10 cellular contexts compared by ENCODE assay signal in genomic region chr11:35143509-35144102, GRCh38. TPM values are rescaled to one million over a fixed set of nuclear protein-coding genes. Genes with fewer than 3 reads are reported as not detected.
DNase-seq lines count a peak whose midpoint lies in the region; ATAC-seq and TF ChIP-seq lines count a peak whose summit lies in the region.
"Had no signal": no experiment of that assay in that cellular context is flagged by ENCODE, and none has a peak within 500 bp of the region (broad histone marks: within the 10 kb centered on the region; RNA-seq: fewer than 3 reads in every experiment).

No MANE protein-coding gene starts in this region.

- H3K4me1 ChIP-seq in SK-N-SH (ENCODE audit: control insufficient read depth in 1 of 2, insufficient read depth in 2 of 2, low read depth in 1 of 2, low read length in 1 of 2) = peaks cover 19 to 41% of the 10 kb centered on the region in 2 experiments; a peak in 3 of 4 replicates
- peaks cover 74% of the 10 kb centered on the region for H3K4me1 ChIP-seq in SJSA1 (replicated peaks)
- peaks cover 25 to 90% (median 74%) of the 10 kb centered on the region in 4 donors for H3K4me1 ChIP-seq in esophagus muscularis mucosa
- peaks cover 57% of the 10 kb centered on the region for H3K4me1 ChIP-seq in stomach smooth muscle (ENCODE audit: control insufficient read depth, insufficient read depth, low read length)
- H3K4me1 ChIP-seq in thyroid gland = peaks cover 28 to 45% of the 10 kb centered on the region in 2 donors

- peak overlapping the region; percentile 99 for H3K9ac ChIP-seq in SK-N-SH
- no peak overlapping the region for H3K9ac ChIP-seq in stomach smooth muscle (ENCODE audit: low read length in 2 of 2)

- H4K20me1 ChIP-seq in SK-N-SH (ENCODE audit: insufficient read depth) = peaks cover 73% of the 10 kb centered on the region

- H3K9me3 ChIP-seq in SK-N-SH = no peaks in the 10 kb centered on the region
- no peaks in the 10 kb centered on the region for H3K9me3 ChIP-seq in SJSA1 (replicated peaks)
- H3K9me3 ChIP-seq in esophagus muscularis mucosa = no peaks in the 10 kb centered on the region
- H3K9me3 ChIP-seq in stomach smooth muscle (ENCODE audit: control insufficient read depth in 2 of 2, low read length in 2 of 2) = no peaks in the 10 kb centered on the region
- no peaks in the 10 kb centered on the region for H3K9me3 ChIP-seq in thyroid gland
- H3K9me3 ChIP-seq: adrenal gland, SJCRH30 had no signal

- H3K27ac ChIP-seq in SK-N-SH (ENCODE audit: low read depth in 2 of 2, low read length in 1 of 2) = peak overlapping the region in 1 of 2 experiments; percentile 80; a peak in 3 of 4 replicates
- peak overlapping the region; percentile 77 for H3K27ac ChIP-seq in SJSA1
- peak overlapping the region; percentile 41 to 94 (median 76) for H3K27ac ChIP-seq in esophagus muscularis mucosa (replicated peaks in 1 of 4)
- peak overlapping the region; percentile 53 for H3K27ac ChIP-seq in stomach smooth muscle (ENCODE audit: low read length)
- H3K27ac ChIP-seq in thyroid gland = peak overlapping the region in 1 of 3 donors; percentile 35
- H3K27ac ChIP-seq: SJCRH30 had no signal

- DNase-seq in SK-N-SH (no peak), SJSA1 (ENCODE audit: low read depth in 1 of 2, low spot score in 2 of 2) (no peak), esophagus muscularis mucosa (ENCODE audit: extremely low spot score) (no peak), thyroid gland (no peak), DMS53 (lab: John Stamatoyannopoulos, UW) (no peak)
- DNase-seq: adrenal gland had no signal

- CTCF ChIA-PET in SK-N-SH (lab: Yijun Ruan, JAX) = no interaction called here

- H3K79me2 ChIP-seq in SK-N-SH (ENCODE audit: insufficient read depth) = peaks cover 100% of the 10 kb centered on the region

- peak overlapping the region; percentile 88 for H3K4me2 ChIP-seq in SK-N-SH

- TF ChIP-seq CTCF in SK-N-SH (IDR thresholded peaks at IDR 0.05) (no peak), esophagus muscularis mucosa (IDR thresholded peaks at IDR 0.05) (no peak), thyroid gland (IDR thresholded peaks at IDR 0.05) (no peak)

- H3K36me3 ChIP-seq in SK-N-SH (replicated peaks in 1 of 2; ENCODE audit: control insufficient read depth in 1 of 2, insufficient read depth in 2 of 2, low read length in 1 of 2) = peaks cover 0 to 30% of the 10 kb centered on the region in 2 experiments
- H3K36me3 ChIP-seq in SJSA1 = peaks cover 71% of the 10 kb centered on the region
- H3K36me3 ChIP-seq in esophagus muscularis mucosa = no peaks in the 10 kb centered on the region
- H3K36me3 ChIP-seq in stomach smooth muscle (ENCODE audit: control insufficient read depth in 2 of 2, insufficient read depth in 2 of 2, low read length in 2 of 2) = peaks cover 2 to 7% of the 10 kb centered on the region in 2 donors
- H3K36me3 ChIP-seq in thyroid gland = no peaks in the 10 kb centered on the region
- H3K36me3 ChIP-seq: adrenal gland, SJCRH30 had no signal

- TF ChIP-seq POLR2A in esophagus muscularis mucosa (IDR thresholded peaks at IDR 0.05; ENCODE audit: low read depth) (no peak), thyroid gland (IDR thresholded peaks at IDR 0.05) (no peak)

- no peak for TF ChIP-seq RAD21 in SK-N-SH (IDR thresholded peaks at IDR 0.05; ENCODE audit: low read length)

- 78% methylated on average over 4 of the region's 5 CpGs for WGBS in SK-N-SH (ENCODE audit: low lambda C conversion rate)
- 50% methylated on average over 4 of the region's 5 CpGs for WGBS in esophagus muscularis mucosa
- 68 to 83% methylated on average over 5 of the region's 5 CpGs for WGBS in thyroid gland, 2 donors

- peaks cover 45% of the 10 kb centered on the region for H3F3A ChIP-seq in SK-N-SH (replicated peaks; ENCODE audit: insufficient read depth)

- no peak overlapping the region for H2AFZ ChIP-seq in SK-N-SH (ENCODE audit: low read depth)

- H3K4me3 ChIP-seq in SK-N-SH (ENCODE audit: low read depth in 2 of 2, low read length in 1 of 2) = peak overlapping the region in 1 of 2 experiments; percentile 95; a peak in 1 of 4 replicates
- no peak overlapping the region for H3K4me3 ChIP-seq in SJSA1
- peak overlapping the region in 3 of 4 donors; percentile 11 to 88 (median 12) for H3K4me3 ChIP-seq in esophagus muscularis mucosa
- peak overlapping the region; percentile 17 to 61 for H3K4me3 ChIP-seq in stomach smooth muscle (ENCODE audit: low read length in 2 of 2)
- H3K4me3 ChIP-seq in thyroid gland (replicated peaks in 1 of 3) = no peak overlapping the region
- H3K4me3 ChIP-seq: adrenal gland, SJCRH30 had no signal

- no peak for TF ChIP-seq EP300 in SK-N-SH (IDR thresholded peaks at IDR 0.05; ENCODE audit: borderline replicate concordance in 1 of 2, low read depth in 1 of 2, low read length in 1 of 2)
- TF ChIP-seq EP300 in esophagus muscularis mucosa (IDR thresholded peaks at IDR 0.05) = no peak

- H3K27me3 ChIP-seq in SK-N-SH (ENCODE audit: insufficient read depth) (no peaks in the 10 kb centered on the region), SJSA1 (replicated peaks) (no peaks in the 10 kb centered on the region), esophagus muscularis mucosa (no peaks in the 10 kb centered on the region), stomach smooth muscle (ENCODE audit: control insufficient read depth in 1 of 2, insufficient read depth in 2 of 2, low read length in 2 of 2) (no peaks in the 10 kb centered on the region), thyroid gland (no peaks in the 10 kb centered on the region)
- H3K27me3 ChIP-seq: adrenal gland, SJCRH30 had no signal

- POLR2A ChIA-PET in SK-N-SH (lab: Yijun Ruan, JAX) = no interaction called here

- H3K9me2 ChIP-seq in SK-N-SH = no peaks in the 10 kb centered on the region

- intact Hi-C loops in esophagus muscularis mucosa (cut with DNase I) = loop anchor here (5.0 to 10.0 kb wide), 2 partner anchors 89 to 149 kb away; no protein-coding TSS in a partner anchor
- intact Hi-C loops in thyroid gland (cut with DNase I) = no loop called here

- ATAC-seq in SK-N-SH treated with all-trans-retinoic acid at 6 μM for 48 hours (no peak), HG03175 (IDR thresholded peaks at IDR 0.05; ENCODE audit: unreplicated experiment) (no peak)

TF ChIP-seq in SK-N-SH, 30 proteins besides CTCF, POLR2A, EP300 and RAD21:
- no peak for TF ChIP-seq MXI1 (IDR thresholded peaks at IDR 0.05; ENCODE audit: low read depth, low read length)
- no peak for TF ChIP-seq FOSL2 (IDR thresholded peaks at IDR 0.05; ENCODE audit: borderline replicate concordance, low read depth)
- TF ChIP-seq EZH2phosphoT487 (IDR thresholded peaks at IDR 0.05; ENCODE audit: borderline replicate concordance, low read depth) = no peak
- no peak for TF ChIP-seq TAF1 (IDR thresholded peaks at IDR 0.05; ENCODE audit: borderline replicate concordance, low read depth, low read length)
- no peak for TF ChIP-seq TEAD4 (IDR thresholded peaks at IDR 0.05; ENCODE audit: borderline replicate concordance, insufficient read depth)
- no peak for TF ChIP-seq TCF12 (IDR thresholded peaks at IDR 0.05)
- TF ChIP-seq CHD2 (IDR thresholded peaks at IDR 0.05; ENCODE audit: low read length, partially characterized antibody) = no peak
- TF ChIP-seq GATA2 (CRISPR knock-in tag; IDR thresholded peaks at IDR 0.05) = no peak
- TF ChIP-seq RXRA (IDR thresholded peaks at IDR 0.05; ENCODE audit: borderline replicate concordance, low read depth) = no peak
- no peak for TF ChIP-seq GABPA (IDR thresholded peaks at IDR 0.05; ENCODE audit: low read depth)
- TF ChIP-seq POLR2AphosphoS5 (IDR thresholded peaks at IDR 0.05; ENCODE audit: low read depth, low read length) = no peak
- TF ChIP-seq SIN3A (IDR thresholded peaks at IDR 0.05; ENCODE audit: borderline replicate concordance, low read depth, low read length) = no peak
- TF ChIP-seq NFIC (IDR thresholded peaks at IDR 0.05; ENCODE audit: borderline replicate concordance) = no peak
TF ChIP-seq in SK-N-SH: peak in this region for 0.

TF ChIP-seq in SK-N-SH treated with all-trans-retinoic acid at 6 μM for 48 hours, 23 proteins besides CTCF, POLR2A, EP300 and RAD21 (continues in another document):
- TF ChIP-seq POU6F1 (CRISPR knock-in tag; IDR thresholded peaks at IDR 0.05; ENCODE audit: borderline replicate concordance, low read depth) (no peak), PATZ1 (CRISPR knock-in tag; IDR thresholded peaks at IDR 0.05; ENCODE audit: borderline replicate concordance) (no peak), ZNF565 (CRISPR knock-in tag; conservative IDR thresholded peaks at IDR 0.05; ENCODE audit: low read depth) (no peak), ISL1 (CRISPR knock-in tag; IDR thresholded peaks at IDR 0.05) (no peak), PPARA (CRISPR knock-in tag; IDR thresholded peaks at IDR 0.05; ENCODE audit: borderline replicate concordance) (no peak)

RNA-seq across cellular contexts. Expression of gene CD44, which starts 4.6 kb away (rescaled TPM):
- 457 and 550 TPM in 2 replicates for polyA plus RNA-seq in SK-N-SH (2012; rRNA removed)
- 360 and 443 TPM in 2 replicates for polyA plus RNA-seq in SK-N-SH (2012; cell fraction: cytosol; rRNA removed)
- 271 and 426 TPM in 2 replicates for polyA plus RNA-seq in SK-N-SH (2012; cell fraction: nucleus; rRNA removed)
- total RNA-seq in SJSA1 (2014; rRNA removed; shearing (Covaris generic)) = 102 and 121 TPM in 2 replicates
- total RNA-seq in esophagus muscularis mucosa = 100 to 1,000 TPM; 212 to 292 (median 275) TPM
- total RNA-seq in thyroid gland = 100 to 1,000 TPM; 164 to 302 (median 189) TPM

Comparison
In these comparisons a context has a peak if more than half of its experiments do, and no peak if none do; other contexts are left out.
1. H3K4me3 ChIP-seq: peak in esophagus muscularis mucosa (3 of 4) and stomach smooth muscle (2 of 2); none in SJSA1 (single experiment) and thyroid gland (0 of 3).